ENCODE assay signal across 8 cellular contexts in genomic region chr2:21118302-21118920, GRCh38. TPM values are rescaled to one million over a fixed set of nuclear protein-coding genes. Genes with fewer than 3 reads are reported as not detected.
A peak's percentile ranks its signal among the peaks of the same experiment; 100 is the strongest.
DNase-seq lines count a peak whose midpoint lies in the region; ATAC-seq and TF ChIP-seq lines count a peak whose summit lies in the region.

No MANE protein-coding gene starts in this region.

- H3K27ac ChIP-seq in foreskin keratinocyte: no peak overlapping the region

- peak; percentile 65 for ATAC-seq in foreskin keratinocyte
- no peak for ATAC-seq in HG02840 (IDR thresholded peaks at IDR 0.05; ENCODE audit: low FRiP score, unreplicated experiment)

- TF ChIP-seq CTCF in foreskin keratinocyte (conservative IDR thresholded peaks at IDR 0.05): peak; percentile 65

- peak; percentile 8 for DNase-seq in stimulated activated CD4-positive, alpha-beta T cell treated with anti-CD3 and anti-CD28 coated beads, Interleukin-15, amount 100 ng/mL, for 24 hours
- no peak for DNase-seq in stimulated activated CD4-positive, alpha-beta T cell treated with anti-CD3 and anti-CD28 coated beads, Interleukin-4, amount 100 ng/mL, for 1 hour
- DNase-seq in HT-29 (ENCODE audit: low spot score) (peak; percentile 52), SHP77 treated with DMSO at 0.1 percent for 48 hours (lab: John Stamatoyannopoulos, UW) (peak; percentile 46), foreskin keratinocyte (peak in 1 of 2 donors; percentile 20), pulmonary artery endothelial cell (ENCODE audit: low read depth, low spot score) (peak; percentile 5)
- DNase-seq in activated T-cell treated with anti-CD3 and anti-CD28 coated beads, Interleukin-2, amount 50 U/mL, for 1 hour: no peak

- no peaks in the 10 kb centered on the region for H3K4me1 ChIP-seq in foreskin keratinocyte

- peaks cover 9% of the 10 kb centered on the region for H3K27me3 ChIP-seq in foreskin keratinocyte

RNA-seq across cellular contexts. Expression of gene TDRD15, which starts 5.4 kb away (rescaled TPM):
- not detected in 2 replicates for total RNA-seq in HT-29 (2014; rRNA removed; shearing (Covaris generic))
- total RNA-seq in foreskin keratinocyte (not detected in 2 replicates), pulmonary artery endothelial cell (not detected in 2 replicates)
- polyA plus RNA-seq in foreskin keratinocyte: not detected in 2 replicates

Comparison
In these comparisons a context has a peak if more than half of its experiments do, and no peak if none do; other contexts are left out.
1. DNase-seq: peak in stimulated activated CD4-positive, alpha-beta T cell treated with anti-CD3 and anti-CD28 coated beads, Interleukin-15, amount 100 ng/mL, for 24 hours (single experiment), HT-29 (single experiment), SHP77 treated with DMSO at 0.1 percent for 48 hours (single experiment) and pulmonary artery endothelial cell (single experiment); none in stimulated activated CD4-positive, alpha-beta T cell treated with anti-CD3 and anti-CD28 coated beads, Interleukin-4, amount 100 ng/mL, for 1 hour (single experiment) and activated T-cell treated with anti-CD3 and anti-CD28 coated beads, Interleukin-2, amount 50 U/mL, for 1 hour (single experiment).